Comparison of ENCODE assay signal across 8 cellular contexts in the genomic region with DNA sequence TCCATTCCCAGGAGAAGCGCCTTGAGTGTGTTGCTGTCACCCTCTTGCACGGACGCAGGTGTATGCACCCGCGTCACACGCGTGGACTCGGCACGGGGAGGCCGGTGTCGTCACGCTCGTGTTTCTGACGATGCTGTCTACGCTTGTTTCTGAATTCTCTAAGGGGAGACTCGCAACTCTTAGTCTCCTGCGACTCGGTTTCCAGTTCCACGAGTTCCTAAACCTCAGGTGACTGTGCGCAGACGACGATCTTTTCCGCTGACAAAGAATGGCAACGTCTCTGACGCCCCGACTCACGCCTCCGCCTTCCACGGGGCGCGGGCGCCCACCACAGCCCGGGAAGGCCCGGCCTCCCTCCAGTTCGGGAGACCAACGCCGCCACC. TPM values are rescaled to one million over a fixed set of nuclear protein-coding genes. Genes with fewer than 3 reads are reported as not detected.
DNase-seq lines count a peak whose midpoint lies in the region; ATAC-seq and TF ChIP-seq lines count a peak whose summit lies in the region.

No MANE protein-coding gene starts in this region.

- peak overlapping the region; percentile 69 for H3K4me2 ChIP-seq in DND-41 (ENCODE audit: insufficient read depth, low read length)

- peaks cover 89% of the 10 kb centered on the region for H3K36me3 Mint-ChIP-seq in activated T-helper 17 cell treated with anti-CD3 and anti-CD28 coated beads, Interleukin-2, amount 50 U/mL, for 72 hours (ENCODE audit: low read depth)

- peak; percentile 5; the same call in 2 of the 3 replicates for ATAC-seq in DND-41 (ENCODE audit: insufficient read depth, low read depth)
- ATAC-seq in HG03159 (IDR thresholded peaks at IDR 0.05; ENCODE audit: unreplicated experiment) = peak; percentile 7
- ATAC-seq in activated T-helper 17 cell treated with anti-CD3 and anti-CD28 coated beads, Interleukin-2, amount 50 U/mL, for 72 hours (replicated peaks) = peak; percentile 21

- peaks cover 56% of the 10 kb centered on the region for H4K20me1 ChIP-seq in DND-41 (ENCODE audit: insufficient read depth, low read length)

- peaks cover 82% of the 10 kb centered on the region for H3K79me2 ChIP-seq in DND-41 (ENCODE audit: insufficient read depth, low read length)

- peak overlapping the region; percentile 60 for H2AFZ ChIP-seq in DND-41 (ENCODE audit: low read depth, low read length)

- intact Hi-C loops in prostate gland (cut with DNase I) = loop anchor here (2.0 to 5.0 kb wide), 2 partner anchors 60 to 116 kb away; a partner anchor contains a TSS

- H3K27me3 Mint-ChIP-seq in activated T-helper 17 cell treated with anti-CD3 and anti-CD28 coated beads, Interleukin-2, amount 50 U/mL, for 72 hours = no peaks in the 10 kb centered on the region

- H3K4me3 ChIP-seq in DND-41 (ENCODE audit: low read depth in 1 of 2, low read length in 2 of 2) (peak overlapping the region; percentile 60 to 83), cardiac muscle cell (peak overlapping the region; percentile 71), prostate gland (peak overlapping the region; percentile 80 to 83)

- H3K4me3 Mint-ChIP-seq in activated T-helper 17 cell treated with anti-CD3 and anti-CD28 coated beads, Interleukin-2, amount 50 U/mL, for 72 hours = peak overlapping the region; percentile 97

- H3K4me1 Mint-ChIP-seq in activated T-helper 17 cell treated with anti-CD3 and anti-CD28 coated beads, Interleukin-2, amount 50 U/mL, for 72 hours = peaks cover 39% of the 10 kb centered on the region

- peak overlapping the region; percentile 79 for H3K9ac ChIP-seq in DND-41 (ENCODE audit: low read depth, low read length)

- no peak for TF ChIP-seq POLR2A in prostate gland (IDR thresholded peaks at IDR 0.05)

- H3K9me3 Mint-ChIP-seq in activated T-helper 17 cell treated with anti-CD3 and anti-CD28 coated beads, Interleukin-2, amount 50 U/mL, for 72 hours = no peaks in the 10 kb centered on the region

- H3K27ac ChIP-seq in DND-41 (ENCODE audit: low read length) (peak overlapping the region; percentile 86), cardiac muscle cell (peak overlapping the region; percentile 99), prostate gland (peak overlapping the region; percentile 99 to 100)

- H3K27me3 ChIP-seq in DND-41 (ENCODE audit: insufficient read depth, low read length, poor library complexity) = no peaks in the 10 kb centered on the region
- H3K27me3 ChIP-seq in cardiac muscle cell = no peaks in the 10 kb centered on the region
- H3K27me3 ChIP-seq in prostate gland (replicated peaks; ENCODE audit: insufficient read depth) = no peaks in the 10 kb centered on the region

- H3K4me1 ChIP-seq in DND-41 (ENCODE audit: insufficient read depth, low read length) (peaks cover 68% of the 10 kb centered on the region), cardiac muscle cell (ENCODE audit: low read depth) (peaks cover 17% of the 10 kb centered on the region), prostate gland (replicated peaks) (peaks cover 3% of the 10 kb centered on the region)

- peak overlapping the region; percentile 99 for H3K27ac Mint-ChIP-seq in activated T-helper 17 cell treated with anti-CD3 and anti-CD28 coated beads, Interleukin-2, amount 50 U/mL, for 72 hours

- TF ChIP-seq CTCF in DND-41 (IDR thresholded peaks at IDR 0.05; ENCODE audit: borderline replicate concordance, extremely low read depth, low read length, poor library complexity, severe bottlenecking) = no peak
- TF ChIP-seq CTCF in cardiac muscle cell (IDR thresholded peaks at IDR 0.05; ENCODE audit: low read depth, low read length) = no peak
- no peak for TF ChIP-seq CTCF in prostate gland (IDR thresholded peaks at IDR 0.05)

- DNase-seq in DND-41 = no peak
- DNase-seq in cardiac muscle cell (ENCODE audit: low read depth in 1 of 2, low spot score in 1 of 2) = no peak
- no peak for DNase-seq in prostate gland (ENCODE audit: low spot score)
- no peak for DNase-seq in GF-D8 (lab: John Stamatoyannopoulos, UW)
- DNase-seq in SKM-1 treated with dmso at 0.1 percent for 144 hours (lab: John Stamatoyannopoulos, UW; ENCODE audit: unreplicated experiment) = no peak
- DNase-seq in kidney tubule cell (ENCODE audit: low spot score) = no peak

- H3K36me3 ChIP-seq in DND-41 (ENCODE audit: insufficient read depth, low read length) (peaks cover 68% of the 10 kb centered on the region), cardiac muscle cell (peaks cover 11% of the 10 kb centered on the region), prostate gland (no peaks in the 10 kb centered on the region)

- no peaks in the 10 kb centered on the region for H3K9me3 ChIP-seq in DND-41 (ENCODE audit: insufficient read depth, low read length, severe bottlenecking)
- H3K9me3 ChIP-seq in cardiac muscle cell (ENCODE audit: low read depth) = no peaks in the 10 kb centered on the region
- H3K9me3 ChIP-seq in prostate gland = no peaks in the 10 kb centered on the region

- under 1% methylated on average over 37 of the region's 37 CpGs for WGBS in prostate gland

RNA-seq across cellular contexts. Expression of a gene that starts 0.6 kb away (rescaled TPM):
- total RNA-seq in activated T-helper 17 cell treated with anti-CD3 and anti-CD28 coated beads, Interleukin-2, amount 50 U/mL, for 72 hours = 10 to 100 TPM; 59.0 to 87.9 TPM
- total RNA-seq in cardiac muscle cell = 39.1 and 95.8 TPM in 2 replicates
- 73.8 and 182 TPM in 2 replicates for polyA plus RNA-seq in cardiac muscle cell
- total RNA-seq in prostate gland = 10 to 100 TPM; 30.9 to 36.8 TPM

RNA-seq across cellular contexts. Expression of a gene that starts 7.8 kb away (rescaled TPM):
- total RNA-seq in activated T-helper 17 cell treated with anti-CD3 and anti-CD28 coated beads, Interleukin-2, amount 50 U/mL, for 72 hours = 10 to 100 TPM; 23.8 to 31.3 TPM
- 13.0 and 14.6 TPM in 2 replicates for total RNA-seq in cardiac muscle cell
- polyA plus RNA-seq in cardiac muscle cell = 15.7 and 16.7 TPM in 2 replicates
- 10 to 100 TPM; 11.9 to 22.8 TPM for total RNA-seq in prostate gland

RNA-seq across cellular contexts. Expression of a gene that starts 22.7 kb away (rescaled TPM):
- total RNA-seq in activated T-helper 17 cell treated with anti-CD3 and anti-CD28 coated beads, Interleukin-2, amount 50 U/mL, for 72 hours = under 1 TPM in 1 of 2 donors, not detected in 1; 0.26 TPM
- total RNA-seq in cardiac muscle cell (not detected in 2 replicates), prostate gland (not detected)
- polyA plus RNA-seq in cardiac muscle cell = 0.20 TPM in 1 of 2 replicates, not detected in the other
